31 cellular contexts compared by ENCODE assay signal in the genomic region with DNA sequence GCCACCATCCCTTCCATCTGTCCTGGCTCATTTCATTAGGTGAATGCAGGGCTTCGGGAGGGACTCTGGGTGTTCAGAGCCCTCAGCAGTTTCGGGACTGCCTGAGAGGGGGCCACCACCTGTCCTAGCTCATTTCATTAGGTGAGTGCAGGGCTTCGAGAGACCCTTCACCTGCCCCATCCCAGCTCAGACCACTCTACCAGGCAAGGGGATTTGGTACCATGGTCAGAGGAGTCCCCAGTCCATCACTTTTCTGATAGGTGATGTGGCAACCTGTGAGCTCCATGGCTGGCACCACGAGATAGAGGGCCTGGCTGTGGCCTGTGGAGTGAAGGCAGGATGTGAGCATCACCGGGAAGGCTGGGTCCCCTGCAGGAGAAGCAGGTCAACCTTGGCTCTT.
"Had no signal": no experiment of that assay in that cellular context is flagged by ENCODE, and none has a peak within 500 bp of the region (broad histone marks: within the 10 kb centered on the region; RNA-seq: fewer than 3 reads in every experiment).

No MANE protein-coding gene starts in this region.

- H3K27me3 ChIP-seq: adrenal gland, body of pancreas, brain microvascular endothelial cell, breast epithelium had no signal

- H3K4me3 ChIP-seq: adrenal gland, body of pancreas, breast epithelium had no signal

- H3K9me3 ChIP-seq: adrenal gland, body of pancreas, breast epithelium had no signal

- DNase-seq: activated B cell treated with CpG ODN at 0.5 μM for 24 hours; activated CD4-positive, alpha-beta memory T cell treated with anti-CD3 and anti-CD28 coated beads for 36 hours; activated CD4-positive, alpha-beta T cell treated with anti-CD3 and anti-CD28 coated beads for 4 hours; activated CD4-positive, alpha-beta T cell treated with anti-CD3 and anti-CD28 coated beads, Interleukin-2, amount 10 ng/mL, durations not matched to agents 24 days and 14 days; activated CD4-positive, alpha-beta T cell treated with anti-CD3 and anti-CD28 coated beads, Interleukin-2, amount 50 U/mL, for 1 hour; activated CD4-positive, alpha-beta T cell treated with anti-CD3 and anti-CD28 coated beads, Interleukin-2, amount 50 U/mL, for 4 hours; activated CD4-positive, CD25-positive, alpha-beta regulatory T cell treated with anti-CD3 and anti-CD28 coated beads, Interleukin-2, amount 50 U/mL, for 72 hours; activated CD8-positive, alpha-beta memory T cell treated with anti-CD3 and anti-CD28 coated beads, Interleukin-2, amount 50 U/mL, for 4 hours; activated CD8-positive, alpha-beta T cell treated with anti-CD3 and anti-CD28 coated beads for 36 hours; activated effector memory CD4-positive, alpha-beta T cell treated with anti-CD3 and anti-CD28 coated beads, Interleukin-2, amount 50 U/mL, for 16 hours; activated gamma-delta T cell treated with Interleukin-2 at 50 U/mL for 16 hours; activated naive CD4-positive, alpha-beta T cell; activated naive CD4-positive, alpha-beta T cell treated with anti-CD3 and anti-CD28 coated beads for 36 hours; activated naive CD4-positive, alpha-beta T cell treated with anti-CD3 and anti-CD28 coated beads, Interleukin-2, amount 50 U/mL, for 16 hours; activated naive CD8-positive, alpha-beta T cell treated with anti-CD3 and anti-CD28 coated beads for 36 hours; activated T-cell treated with anti-CD3 and anti-CD28 coated beads for 4 hours; activated T-cell treated with anti-CD3 and anti-CD28 coated beads, Interleukin-2, amount 50 U/mL, for 1 hour; activated T-cell treated with anti-CD3 and anti-CD28 coated beads, Interleukin-2, amount 50 U/mL, for 4 hours; activated T-cell treated with anti-CD3 and anti-CD28 coated beads, Interleukin-2, amount 50 U/mL, for 72 hours; adrenal gland; amniotic stem cell; body of pancreas; brain microvascular endothelial cell; central memory CD4-positive, alpha-beta T cell; T-helper 1 cell; T-helper 2 cell; T-helper 9 cell had no signal

- H3K4me1 ChIP-seq: adrenal gland, body of pancreas, breast epithelium had no signal

- H3K27ac ChIP-seq: adrenal gland, body of pancreas, brain microvascular endothelial cell, breast epithelium, VCaP had no signal

- ATAC-seq: activated CD8-positive, alpha-beta T cell treated with anti-CD3 and anti-CD28 coated beads for 36 hours; activated naive CD4-positive, alpha-beta T cell treated with anti-CD3 and anti-CD28 coated beads, Interleukin-2, amount 50 U/mL, for 72 hours; activated T-cell treated with anti-CD3 and anti-CD28 coated beads, Interleukin-2, amount 50 U/mL, for 4 hours; activated T-cell treated with anti-CD3 and anti-CD28 coated beads, Interleukin-2, amount 50 U/mL, for 72 hours; activated T-helper 17 cell treated with anti-CD3 and anti-CD28 coated beads, Interleukin-2, amount 50 U/mL, for 72 hours; body of pancreas had no signal
